ENCODE assay signal across 38 cellular contexts in the genomic region with DNA sequence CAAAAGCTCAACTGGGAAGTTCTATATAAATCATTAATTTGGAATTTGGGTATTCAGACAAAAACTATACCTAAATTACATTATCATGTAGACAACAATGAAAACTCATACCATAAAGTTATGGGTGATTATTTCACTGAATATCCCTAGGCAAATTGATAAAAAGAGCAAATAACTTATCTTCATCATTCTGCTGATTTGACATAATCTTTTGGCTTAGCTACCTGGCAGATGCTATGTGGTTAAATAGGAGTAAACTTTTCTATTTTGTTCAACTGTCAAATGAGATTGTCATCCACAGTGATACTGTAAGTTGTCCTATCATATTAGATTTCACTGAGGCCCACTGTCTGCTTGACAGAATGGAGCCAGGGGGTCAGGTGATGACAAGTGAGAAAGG.
"Had no signal": no experiment of that assay in that cellular context is flagged by ENCODE, and none has a peak within 500 bp of the region (broad histone marks: within the 10 kb centered on the region; RNA-seq: fewer than 3 reads in every experiment).

No MANE protein-coding gene starts in this region.

- H3K4me3 ChIP-seq: ascending aorta, cardiac muscle cell, colonic mucosa had no signal

- H3K9me3 ChIP-seq: ascending aorta, colonic mucosa had no signal

- H3K27me3 Mint-ChIP-seq: activated CD4-positive, alpha-beta memory T cell treated with anti-CD3 and anti-CD28 coated beads, Interleukin-2, amount 10 ng/mL, durations not matched to agents 7 days and 5 days; activated CD4-positive, alpha-beta T cell treated with anti-CD3 and anti-CD28 coated beads for 36 hours; activated CD4-positive, alpha-beta T cell treated with anti-CD3 and anti-CD28 coated beads, Interleukin-2, amount 10 ng/mL, durations not matched to agents 7 days and 5 days; activated CD8-positive, alpha-beta memory T cell treated with anti-CD3 and anti-CD28 coated beads, Interleukin-2, amount 10 ng/mL, durations not matched to agents 7 days and 5 days; activated naive CD4-positive, alpha-beta T cell treated with anti-CD3 and anti-CD28 coated beads, Interleukin-2, amount 10 ng/mL, durations not matched to agents 7 days and 5 days; activated naive CD8-positive, alpha-beta T cell; activated naive CD8-positive, alpha-beta T cell treated with anti-CD3 and anti-CD28 coated beads, Interleukin-2, amount 10 ng/mL, durations not matched to agents 7 days and 5 days; activated naive CD8-positive, alpha-beta T cell treated with anti-CD3 and anti-CD28 coated beads, Interleukin-2, amount 50 U/mL, for 24 hours; activated T-cell treated with anti-CD3 and anti-CD28 coated beads, Interleukin-2, amount 50 U/mL, for 24 hours; central memory CD8-positive, alpha-beta T cell had no signal

- H3K36me3 ChIP-seq: ascending aorta, cardiac muscle cell, colonic mucosa had no signal

- FAIRE-seq: bronchial epithelial cell, TTC549 had no signal

- DNase-seq: activated CD4-positive, alpha-beta memory T cell treated with anti-CD3 and anti-CD28 coated beads, Interleukin-2, amount 10 ng/mL, durations not matched to agents 7 days and 5 days; activated CD4-positive, alpha-beta T cell treated with anti-CD3 and anti-CD28 coated beads for 1 hour; activated CD4-positive, alpha-beta T cell treated with anti-CD3 and anti-CD28 coated beads for 36 hours; activated CD4-positive, alpha-beta T cell treated with anti-CD3 and anti-CD28 coated beads for 48 hours; activated CD4-positive, alpha-beta T cell treated with anti-CD3 and anti-CD28 coated beads, Interleukin-2, amount 10 ng/mL, durations not matched to agents 7 days and 5 days; activated CD4-positive, alpha-beta T cell treated with anti-CD3 and anti-CD28 coated beads, Interleukin-2, amount 50 U/mL, for 48 hours; activated CD4-positive, CD25-positive, alpha-beta regulatory T cell; activated CD8-positive, alpha-beta memory T cell treated with anti-CD3 and anti-CD28 coated beads for 24 hours; activated CD8-positive, alpha-beta memory T cell treated with anti-CD3 and anti-CD28 coated beads, Interleukin-2, amount 10 ng/mL, durations not matched to agents 7 days and 5 days; activated CD8-positive, alpha-beta memory T cell treated with anti-CD3 and anti-CD28 coated beads, Interleukin-2, amount 50 U/mL, for 48 hours; activated CD8-positive, alpha-beta T cell treated with anti-CD3 and anti-CD28 coated beads, Interleukin-2, amount 10 ng/mL, durations not matched to agents 7 days and 5 days; activated effector memory CD4-positive, alpha-beta T cell treated with Interleukin-2 at 50 U/mL for 16 hours; activated gamma-delta T cell; activated naive CD4-positive, alpha-beta T cell treated with anti-CD3 and anti-CD28 coated beads, Interleukin-2, amount 10 ng/mL, durations not matched to agents 7 days and 5 days; activated naive CD4-positive, alpha-beta T cell treated with Interleukin-2 at 50 U/mL for 16 hours; activated naive CD8-positive, alpha-beta T cell treated with anti-CD3 and anti-CD28 coated beads, Interleukin-2, amount 10 ng/mL, durations not matched to agents 7 days and 5 days; activated naive CD8-positive, alpha-beta T cell treated with anti-CD3 and anti-CD28 coated beads, Interleukin-2, amount 50 U/mL, for 24 hours; activated T-cell treated with anti-CD3 and anti-CD28 coated beads, Interleukin-2, amount 50 U/mL, for 24 hours; activated T-cell treated with anti-CD3 and anti-CD28 coated beads, Interleukin-2, amount 50 U/mL, for 48 hours; amygdala; anterior cingulate cortex; caudate nucleus; cerebellar nuclear complex; colonic mucosa; T-helper 2 cell; T-helper 9 cell had no signal

- H3K27ac Mint-ChIP-seq: activated CD4-positive, alpha-beta memory T cell treated with anti-CD3 and anti-CD28 coated beads, Interleukin-2, amount 10 ng/mL, durations not matched to agents 7 days and 5 days; activated CD4-positive, alpha-beta T cell treated with anti-CD3 and anti-CD28 coated beads for 36 hours; activated CD4-positive, alpha-beta T cell treated with anti-CD3 and anti-CD28 coated beads, Interleukin-2, amount 10 ng/mL, durations not matched to agents 7 days and 5 days; activated CD8-positive, alpha-beta memory T cell treated with anti-CD3 and anti-CD28 coated beads, Interleukin-2, amount 10 ng/mL, durations not matched to agents 7 days and 5 days; activated CD8-positive, alpha-beta T cell treated with anti-CD3 and anti-CD28 coated beads, Interleukin-2, amount 10 ng/mL, durations not matched to agents 7 days and 5 days; activated naive CD4-positive, alpha-beta T cell treated with anti-CD3 and anti-CD28 coated beads, Interleukin-2, amount 10 ng/mL, durations not matched to agents 7 days and 5 days; activated naive CD4-positive, alpha-beta T cell treated with anti-CD3 and anti-CD28 coated beads, Interleukin-2, amount 50 U/mL, for 24 hours; activated naive CD8-positive, alpha-beta T cell; activated naive CD8-positive, alpha-beta T cell treated with anti-CD3 and anti-CD28 coated beads, Interleukin-2, amount 10 ng/mL, durations not matched to agents 7 days and 5 days; activated naive CD8-positive, alpha-beta T cell treated with anti-CD3 and anti-CD28 coated beads, Interleukin-2, amount 50 U/mL, for 24 hours; activated T-cell treated with anti-CD3 and anti-CD28 coated beads, Interleukin-2, amount 50 U/mL, for 24 hours; activated T-helper 2 cell treated with anti-CD3 and anti-CD28 coated beads, Interferon-gamma antibody, Interleukin-2, Interleukin-4, amounts not matched to agents 10 μg/mL and 5 μg/mL and 100 μg/mL, durations not matched to agents 14 hours and 24 hours and 36 hours; brain; T-helper 2 cell treated with Interferon-gamma antibody and Interleukin-4, amounts not matched to agents 5 μg/mL and 100 μg/mL, for 36 hours had no signal

- H3K4me1 ChIP-seq: ascending aorta, colonic mucosa had no signal

- H3K4me1 Mint-ChIP-seq: activated CD4-positive, alpha-beta memory T cell treated with anti-CD3 and anti-CD28 coated beads, Interleukin-2, amount 10 ng/mL, durations not matched to agents 7 days and 5 days; activated CD4-positive, alpha-beta T cell treated with anti-CD3 and anti-CD28 coated beads for 36 hours; activated CD4-positive, alpha-beta T cell treated with anti-CD3 and anti-CD28 coated beads, Interleukin-2, amount 10 ng/mL, durations not matched to agents 7 days and 5 days; activated CD8-positive, alpha-beta memory T cell treated with anti-CD3 and anti-CD28 coated beads, Interleukin-2, amount 10 ng/mL, durations not matched to agents 7 days and 5 days; activated naive CD4-positive, alpha-beta T cell treated with anti-CD3 and anti-CD28 coated beads, Interleukin-2, amount 10 ng/mL, durations not matched to agents 7 days and 5 days; activated naive CD4-positive, alpha-beta T cell treated with anti-CD3 and anti-CD28 coated beads, Interleukin-2, amount 50 U/mL, for 24 hours; activated naive CD8-positive, alpha-beta T cell treated with anti-CD3 and anti-CD28 coated beads, Interleukin-2, amount 10 ng/mL, durations not matched to agents 7 days and 5 days; activated naive CD8-positive, alpha-beta T cell treated with anti-CD3 and anti-CD28 coated beads, Interleukin-2, amount 50 U/mL, for 24 hours; brain; central memory CD8-positive, alpha-beta T cell had no signal

- H3K4me3 Mint-ChIP-seq: activated CD4-positive, alpha-beta memory T cell treated with anti-CD3 and anti-CD28 coated beads, Interleukin-2, amount 10 ng/mL, durations not matched to agents 7 days and 5 days; activated CD4-positive, alpha-beta T cell treated with anti-CD3 and anti-CD28 coated beads for 36 hours; activated CD4-positive, alpha-beta T cell treated with anti-CD3 and anti-CD28 coated beads, Interleukin-2, amount 10 ng/mL, durations not matched to agents 7 days and 5 days; activated CD8-positive, alpha-beta memory T cell treated with anti-CD3 and anti-CD28 coated beads, Interleukin-2, amount 10 ng/mL, durations not matched to agents 7 days and 5 days; activated CD8-positive, alpha-beta T cell treated with anti-CD3 and anti-CD28 coated beads, Interleukin-2, amount 10 ng/mL, durations not matched to agents 7 days and 5 days; activated naive CD4-positive, alpha-beta T cell treated with anti-CD3 and anti-CD28 coated beads, Interleukin-2, amount 10 ng/mL, durations not matched to agents 7 days and 5 days; activated naive CD4-positive, alpha-beta T cell treated with anti-CD3 and anti-CD28 coated beads, Interleukin-2, amount 50 U/mL, for 24 hours; activated naive CD8-positive, alpha-beta T cell; activated naive CD8-positive, alpha-beta T cell treated with anti-CD3 and anti-CD28 coated beads, Interleukin-2, amount 10 ng/mL, durations not matched to agents 7 days and 5 days; activated naive CD8-positive, alpha-beta T cell treated with anti-CD3 and anti-CD28 coated beads, Interleukin-2, amount 50 U/mL, for 24 hours; activated T-cell treated with anti-CD3 and anti-CD28 coated beads, Interleukin-2, amount 50 U/mL, for 24 hours; brain; central memory CD8-positive, alpha-beta T cell; T-helper 2 cell treated with Interferon-gamma antibody and Interleukin-4, amounts not matched to agents 5 μg/mL and 100 μg/mL, for 36 hours had no signal

- ATAC-seq: activated CD4-positive, alpha-beta T cell treated with anti-CD3 and anti-CD28 coated beads for 36 hours; activated CD4-positive, CD25-positive, alpha-beta regulatory T cell treated with anti-CD3 and anti-CD28 coated beads, Interleukin-2, amount 50 U/mL, for 24 hours; activated CD8-positive, alpha-beta memory T cell treated with anti-CD3 and anti-CD28 coated beads, Interleukin-2, amount 10 ng/mL, durations not matched to agents 7 days and 5 days; activated CD8-positive, alpha-beta T cell treated with anti-CD3 and anti-CD28 coated beads, Interleukin-2, amount 10 ng/mL, durations not matched to agents 7 days and 5 days; activated naive CD8-positive, alpha-beta T cell treated with anti-CD3 and anti-CD28 coated beads, Interleukin-2, amount 50 U/mL, for 24 hours had no signal

- H3K9me3 Mint-ChIP-seq: activated CD4-positive, alpha-beta memory T cell treated with anti-CD3 and anti-CD28 coated beads, Interleukin-2, amount 10 ng/mL, durations not matched to agents 7 days and 5 days; activated CD4-positive, alpha-beta T cell treated with anti-CD3 and anti-CD28 coated beads, Interleukin-2, amount 10 ng/mL, durations not matched to agents 7 days and 5 days; activated naive CD4-positive, alpha-beta T cell treated with anti-CD3 and anti-CD28 coated beads, Interleukin-2, amount 10 ng/mL, durations not matched to agents 7 days and 5 days; activated naive CD4-positive, alpha-beta T cell treated with anti-CD3 and anti-CD28 coated beads, Interleukin-2, amount 50 U/mL, for 24 hours; activated naive CD8-positive, alpha-beta T cell treated with anti-CD3 and anti-CD28 coated beads, Interleukin-2, amount 10 ng/mL, durations not matched to agents 7 days and 5 days; activated naive CD8-positive, alpha-beta T cell treated with anti-CD3 and anti-CD28 coated beads, Interleukin-2, amount 50 U/mL, for 24 hours; activated T-helper 2 cell treated with anti-CD3 and anti-CD28 coated beads, Interferon-gamma antibody, Interleukin-2, Interleukin-4, amounts not matched to agents 10 μg/mL and 5 μg/mL and 100 μg/mL, durations not matched to agents 14 hours and 24 hours and 36 hours; brain; T-helper 2 cell treated with Interferon-gamma antibody and Interleukin-4, amounts not matched to agents 5 μg/mL and 100 μg/mL, for 36 hours had no signal

- H3K36me3 Mint-ChIP-seq: activated CD8-positive, alpha-beta memory T cell treated with anti-CD3 and anti-CD28 coated beads, Interleukin-2, amount 10 ng/mL, durations not matched to agents 7 days and 5 days; activated naive CD4-positive, alpha-beta T cell treated with anti-CD3 and anti-CD28 coated beads, Interleukin-2, amount 10 ng/mL, durations not matched to agents 7 days and 5 days; activated naive CD4-positive, alpha-beta T cell treated with anti-CD3 and anti-CD28 coated beads, Interleukin-2, amount 50 U/mL, for 24 hours; activated naive CD8-positive, alpha-beta T cell; activated naive CD8-positive, alpha-beta T cell treated with anti-CD3 and anti-CD28 coated beads, Interleukin-2, amount 10 ng/mL, durations not matched to agents 7 days and 5 days; brain had no signal

- H3K27ac ChIP-seq: ascending aorta, cardiac muscle cell, colonic mucosa, VCaP had no signal

- H3K27me3 ChIP-seq: ascending aorta, cardiac muscle cell, colonic mucosa had no signal
